Comparison of ENCODE assay signal across 29 cellular contexts in genomic region chr10:97175586-97175985, GRCh38. TPM values are rescaled to one million over a fixed set of nuclear protein-coding genes. Genes with fewer than 3 reads are reported as not detected.
DNase-seq lines count a peak whose midpoint lies in the region; ATAC-seq, FAIRE-seq and TF ChIP-seq lines count a peak whose summit lies in the region.
"Had no signal": no experiment of that assay in that cellular context is flagged by ENCODE, and none has a peak within 500 bp of the region (broad histone marks: within the 10 kb centered on the region; RNA-seq: fewer than 3 reads in every experiment).

No MANE protein-coding gene starts in this region.

- no peak overlapping the region for H3K4me3 Mint-ChIP-seq in neural progenitor cell
- H3K4me3 Mint-ChIP-seq in natural killer cell, result no peak overlapping the region
- H3K4me3 Mint-ChIP-seq: CD14-positive monocyte; CD4-positive, alpha-beta memory T cell; CD4-positive, CD25-positive, alpha-beta regulatory T cell; CD8-positive, alpha-beta memory T cell had no signal

- H3K36me3 Mint-ChIP-seq in neural progenitor cell (no peaks in the 10 kb centered on the region), natural killer cell (no peaks in the 10 kb centered on the region)
- H3K36me3 Mint-ChIP-seq: CD14-positive monocyte; CD4-positive, alpha-beta memory T cell; CD4-positive, CD25-positive, alpha-beta regulatory T cell; CD8-positive, alpha-beta memory T cell had no signal

- H3K9ac ChIP-seq in kidney (ENCODE audit: low read length in 2 of 2) (no peak overlapping the region), neural progenitor cell (no peak overlapping the region), colonic mucosa (ENCODE audit: low read depth in 2 of 2, low read length in 2 of 2) (no peak overlapping the region), mesendoderm (ENCODE audit: low read length) (no peak overlapping the region)
- H3K9ac ChIP-seq: BLaER1 had no signal

- H3K79me2 ChIP-seq in neural progenitor cell (ENCODE audit: low read depth) (no peaks in the 10 kb centered on the region), mesendoderm (ENCODE audit: control insufficient read depth, insufficient read depth, low read length) (no peaks in the 10 kb centered on the region)

- H3K9me3 ChIP-seq in kidney (ENCODE audit: control insufficient read depth in 1 of 2, low read length in 2 of 2) (no peaks in the 10 kb centered on the region), neural progenitor cell (ENCODE audit: low read depth) (no peaks in the 10 kb centered on the region), spleen (no peaks in the 10 kb centered on the region), colonic mucosa (no peaks in the 10 kb centered on the region)
- H3K9me3 ChIP-seq: BE2C, BLaER1 had no signal

- no peak for TF ChIP-seq POLR2A in spleen (IDR thresholded peaks at IDR 0.05)

- H3K4ac ChIP-seq in mesendoderm (ENCODE audit: low read depth, low read length), result no peak overlapping the region

- no peaks in the 10 kb centered on the region for H3K4me1 ChIP-seq in kidney (ENCODE audit: control insufficient read depth in 1 of 2, insufficient read depth in 1 of 2, low read depth in 1 of 2, low read length in 2 of 2)
- H3K4me1 ChIP-seq in neural progenitor cell, result peaks cover 19% of the 10 kb centered on the region
- H3K4me1 ChIP-seq in spleen, result no peaks in the 10 kb centered on the region
- H3K4me1 ChIP-seq in colonic mucosa, result no peaks in the 10 kb centered on the region
- peaks cover 4% of the 10 kb centered on the region for H3K4me1 ChIP-seq in mesendoderm (ENCODE audit: control insufficient read depth, low read depth, low read length)

- H3K36me3 ChIP-seq in kidney (ENCODE audit: control insufficient read depth in 1 of 2, insufficient read depth in 2 of 2, low read length in 2 of 2) (no peaks in the 10 kb centered on the region), neural progenitor cell (no peaks in the 10 kb centered on the region), spleen (no peaks in the 10 kb centered on the region), colonic mucosa (no peaks in the 10 kb centered on the region), mesendoderm (ENCODE audit: control insufficient read depth, insufficient read depth, low read length) (no peaks in the 10 kb centered on the region)
- H3K36me3 ChIP-seq: BE2C, BLaER1 had no signal

- no peak overlapping the region for H3K18ac ChIP-seq in mesendoderm (ENCODE audit: low read length)

- no peak overlapping the region for H4K5ac ChIP-seq in mesendoderm (ENCODE audit: low read length)

- no peak overlapping the region for H3K4me2 ChIP-seq in neural progenitor cell
- H3K4me2 ChIP-seq in mesendoderm (ENCODE audit: low read length), result no peak overlapping the region
- H3K4me2 ChIP-seq: BLaER1 had no signal

- peaks cover 20% of the 10 kb centered on the region for H3F3A ChIP-seq in neural progenitor cell (ENCODE audit: low read depth)

- DNase-seq in kidney, result peak; percentile 25
- DNase-seq in neural progenitor cell (ENCODE audit: low spot score), result no peak
- DNase-seq in spleen, result peak; percentile 38
- DNase-seq in colonic mucosa, result no peak
- no peak for DNase-seq in mesendoderm
- DNase-seq in natural killer cell, result no peak
- no peak for DNase-seq in NCI-H510A treated with DMSO at 0.1 percent for 48 hours (lab: John Stamatoyannopoulos, UW)
- DNase-seq: 8988T; ACHN; BE2C; C1 segment of cervical spinal cord; CD4-positive, alpha-beta memory T cell; CD4-positive, CD25-positive, alpha-beta regulatory T cell; CD8-positive, alpha-beta memory T cell; COR-L47; DMS 273 treated with DMSO at 0.1 percent for 48 hours; DMS153; DMS53; DMS79; DND-41; EL; GDM1 had no signal

- no peak overlapping the region for H2AFZ ChIP-seq in neural progenitor cell (replicated peaks)

- H3K4me1 Mint-ChIP-seq in neural progenitor cell (peaks cover 19% of the 10 kb centered on the region), natural killer cell (no peaks in the 10 kb centered on the region)
- H3K4me1 Mint-ChIP-seq: CD14-positive monocyte; CD4-positive, alpha-beta memory T cell; CD8-positive, alpha-beta memory T cell had no signal

- H3K4me3 ChIP-seq in kidney (ENCODE audit: low read length in 2 of 2) (no peak overlapping the region), neural progenitor cell (no peak overlapping the region), spleen (no peak overlapping the region), colonic mucosa (no peak overlapping the region), mesendoderm (ENCODE audit: low read length) (no peak overlapping the region)
- H3K4me3 ChIP-seq: BLaER1, GM12878 had no signal

- intact Hi-C loops in kidney (cut with DNase I) (no loop called here), spleen (cut with DNase I; ENCODE audit: low total_unique reads) (no loop called here), colonic mucosa (cut with DNase I) (no loop called here), natural killer cell (cut with micrococcal nuclease) (no loop called here)

- H2BK120ac ChIP-seq in mesendoderm (ENCODE audit: low read depth, low read length), result no peak overlapping the region

- no peak overlapping the region for H2BK15ac ChIP-seq in mesendoderm (replicated peaks; ENCODE audit: low read depth)

- H3K27ac Mint-ChIP-seq in neural progenitor cell (peak overlapping the region; percentile 29), natural killer cell (no peak overlapping the region)
- H3K27ac Mint-ChIP-seq: CD4-positive, alpha-beta memory T cell had no signal

- H3K79me1 ChIP-seq in mesendoderm (ENCODE audit: low read length), result no peaks in the 10 kb centered on the region

- H3K27me3 ChIP-seq in neural progenitor cell (peaks cover 58% of the 10 kb centered on the region), spleen (replicated peaks in 1 of 7) (peaks cover 0 to 60% (median 12%) of the 10 kb centered on the region in 7 donors), colonic mucosa (peaks cover 6% of the 10 kb centered on the region), mesendoderm (ENCODE audit: insufficient read depth, low read length, poor library complexity) (no peaks in the 10 kb centered on the region)
- H3K27me3 ChIP-seq: BE2C had no signal

- WGBS in spleen, 5 donors, result 89 to 94% (median 91%) methylated on average over 4 of the region's 4 CpGs
- WGBS in mesendoderm (ENCODE audit: extremely low coverage, insufficient coverage, low lambda C conversion rate), result no CpG with 5 or more reads among the region's 4 CpGs

- H4K20me1 ChIP-seq in neural progenitor cell (ENCODE audit: low read depth), result peaks cover 24% of the 10 kb centered on the region
- H4K20me1 ChIP-seq: BLaER1 had no signal

- no peak for FAIRE-seq in kidney (lab: Jason Lieb, UNC)
- FAIRE-seq: A204.1, GM12878, GM12892, GM18507 had no signal

- ATAC-seq in esophagus mucosa (peak; percentile 20), natural killer cell (no peak)
- ATAC-seq: GM12878 had no signal

- TF ChIP-seq CTCF in kidney (IDR thresholded peaks at IDR 0.05; ENCODE audit: borderline replicate concordance, extremely low read depth, insufficient read depth) (no peak), neural progenitor cell (IDR thresholded peaks at IDR 0.05) (no peak), spleen (IDR thresholded peaks at IDR 0.05 in 8 of 11, conservative IDR thresholded peaks at IDR 0.05 in 3 of 11) (no peak), colonic mucosa (IDR thresholded peaks at IDR 0.05) (no peak), natural killer cell (IDR thresholded peaks at IDR 0.05) (no peak)

- H4K8ac ChIP-seq in mesendoderm (ENCODE audit: low read depth, low read length), result no peak overlapping the region

- no peak overlapping the region for H2BK5ac ChIP-seq in mesendoderm (ENCODE audit: low read length)

- no peak overlapping the region for H3K56ac ChIP-seq in mesendoderm (ENCODE audit: low read length)

- no peak overlapping the region for H3K27ac ChIP-seq in kidney (ENCODE audit: low read depth in 2 of 2, low read length in 2 of 2)
- H3K27ac ChIP-seq in neural progenitor cell, result no peak overlapping the region
- H3K27ac ChIP-seq in spleen, result no peak overlapping the region
- H3K27ac ChIP-seq in colonic mucosa, result no peak overlapping the region
- H3K27ac ChIP-seq in mesendoderm (ENCODE audit: low read depth, low read length), result no peak overlapping the region
- H3K27ac ChIP-seq: BLaER1 had no signal

- H2AK5ac ChIP-seq in mesendoderm (ENCODE audit: low read length), result no peak overlapping the region

- H3K27me3 Mint-ChIP-seq in neural progenitor cell (ENCODE audit: insufficient read depth, low read depth) (peaks cover 30% of the 10 kb centered on the region), natural killer cell (ENCODE audit: low read depth in 2 of 2) (peaks cover 7 to 26% of the 10 kb centered on the region in 2 donors)

- H3K9me3 Mint-ChIP-seq in neural progenitor cell (no peaks in the 10 kb centered on the region), natural killer cell (no peaks in the 10 kb centered on the region)
- H3K9me3 Mint-ChIP-seq: CD4-positive, alpha-beta memory T cell; CD4-positive, CD25-positive, alpha-beta regulatory T cell; CD8-positive, alpha-beta memory T cell had no signal

- no peak overlapping the region for H3K23ac ChIP-seq in mesendoderm (ENCODE audit: low read length)

RNA-seq across cellular contexts. Expression of gene SLIT1, which starts 10.2 kb away (rescaled TPM):
- total RNA-seq in esophagus mucosa, result 0.16 TPM
- 0.35 TPM for total RNA-seq in kidney
- polyA plus RNA-seq in kidney (ENCODE audit: insufficient read depth, low read depth, low replicate concordance), result 0.06 TPM
- 0.74 and 0.92 TPM in 2 replicates for total RNA-seq in neural progenitor cell (ENCODE audit: low replicate concordance)
- under 1 TPM; 0.19 to 0.82 (median 0.64) TPM for total RNA-seq in spleen
- under 1 TPM; 0.11 to 0.52 (median 0.29) TPM for polyA plus RNA-seq in spleen
- under 1 TPM; 0.17 to 0.24 TPM for total RNA-seq in colonic mucosa
- polyA plus RNA-seq in mesendoderm (2013, experiment 1 of 2), result 0.20 TPM
- polyA plus RNA-seq in mesendoderm (2013, experiment 2 of 2), result 0.15 TPM
- total RNA-seq in natural killer cell, result 1 to 10 TPM in 2 of 3 donors, under 1 TPM in 1; 0.28 to 1.5 (median 1.1) TPM
- polyA plus RNA-seq: CD4-positive, CD25-positive, alpha-beta regulatory T cell had no signal

Comparison
In these comparisons a context has a peak if more than half of its experiments do, and no peak if none do; other contexts are left out.
1. DNase-seq: peak in kidney (single experiment) and spleen (single experiment); none in neural progenitor cell (single experiment), colonic mucosa (single experiment), mesendoderm (single experiment), natural killer cell (single experiment) and NCI-H510A treated with DMSO at 0.1 percent for 48 hours (single experiment).